Comparison of ENCODE assay signal across 24 cellular contexts in the genomic region with DNA sequence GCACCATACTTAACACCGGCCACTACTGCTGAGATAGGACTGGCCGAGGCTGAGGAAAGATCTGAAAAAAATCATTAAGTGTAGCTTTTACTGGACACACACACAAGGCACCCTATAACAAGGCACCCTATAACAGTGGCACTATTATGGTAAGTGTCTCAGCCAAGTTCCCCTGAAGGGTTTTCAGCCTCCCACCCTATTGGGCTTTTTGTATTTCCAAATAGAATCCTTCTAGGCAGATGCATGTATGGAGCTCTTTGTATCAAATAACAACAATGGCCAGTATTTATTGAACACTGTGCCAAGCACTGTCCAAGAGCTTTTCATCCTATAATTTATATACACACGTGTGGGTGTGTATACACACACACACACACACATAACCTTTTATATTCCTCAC. TPM values are rescaled to one million over a fixed set of nuclear protein-coding genes. Genes with fewer than 3 reads are reported as not detected.
A peak's percentile ranks its signal among the peaks of the same experiment; 100 is the strongest.
DNase-seq lines count a peak whose midpoint lies in the region; ATAC-seq lines count a peak whose summit lies in the region.
"Had no signal": no experiment of that assay in that cellular context is flagged by ENCODE, and none has a peak within 500 bp of the region (broad histone marks: within the 10 kb centered on the region; RNA-seq: fewer than 3 reads in every experiment).

No MANE protein-coding gene starts in this region.

- intact Hi-C loops in activated CD4-positive, alpha-beta T cell treated with anti-CD3 and anti-CD28 coated beads for 36 hours (cut with DNase I, micrococcal nuclease): no loop called here

- CTCF ChIA-PET in activated CD4-positive, alpha-beta T cell treated with anti-CD3 and anti-CD28 coated beads for 36 hours (lab: Charles Lee): interaction anchor here (0.6 to 2.5 kb wide), 5 partner anchors 18 to 299 kb away, joined by 3 to 10 read pairs (median 3); a partner anchor contains a TSS

- POLR2A ChIA-PET in activated CD4-positive, alpha-beta T cell treated with anti-CD3 and anti-CD28 coated beads for 36 hours (lab: Charles Lee): no interaction called here

- no peak overlapping the region for H3K4me3 Mint-ChIP-seq in activated CD4-positive, alpha-beta T cell treated with anti-CD3 and anti-CD28 coated beads for 36 hours
- H3K4me3 Mint-ChIP-seq: CD14-positive monocyte had no signal

- in situ Hi-C loops in SK-MEL-5 (cut with HindIII; ENCODE audit: low pct_unique_long_range_greater_than_20kb, low sequenced_read_pairs) (loop anchor here (5.0 to 25.0 kb wide), 2 partner anchors 35 to 95 kb away; no protein-coding TSS in a partner anchor), KBM-7 (cut with MboI; ENCODE audit: low pct_unique_long_range_greater_than_20kb, low sequenced_read_pairs) (no loop called here)

- DNase-seq in SK-MEL-5 (ENCODE audit: low read depth, low spot score) (peak; percentile 97), globus pallidus (ENCODE audit: low spot score) (peak; percentile 85), putamen (ENCODE audit: low spot score) (peak; percentile 53), KG1 (lab: John Stamatoyannopoulos, UW) (no peak), SKM-1 treated with dmso at 0.1 percent for 144 hours (lab: John Stamatoyannopoulos, UW; ENCODE audit: unreplicated experiment) (no peak), KBM-7 (no peak)
- no peak for DNase-seq in activated CD4-positive, alpha-beta T cell treated with anti-CD3 and anti-CD28 coated beads for 36 hours
- DNase-seq: BE2C; CD8-positive, alpha-beta memory T cell; DMS153; Kasumi-1; MV-4-11; NCI-H1105; NCI-H1436 treated with DMSO at 0.1 percent for 48 hours; NCI-H187 treated with DMSO at 0.1 percent for 48 hours; NCI-H2107; NCI-H524; NCI-H748 treated with DMSO at 0.1 percent for 48 hours; PC-3; RPMI8226; SHP77; SW 1271 had no signal

- H3K4me1 Mint-ChIP-seq in activated CD4-positive, alpha-beta T cell treated with anti-CD3 and anti-CD28 coated beads for 36 hours: no peaks in the 10 kb centered on the region
- H3K4me1 Mint-ChIP-seq: CD14-positive monocyte; CD8-positive, alpha-beta memory T cell had no signal

- H3K36me3 Mint-ChIP-seq in activated CD4-positive, alpha-beta T cell treated with anti-CD3 and anti-CD28 coated beads for 36 hours (ENCODE audit: low read depth): no peaks in the 10 kb centered on the region
- H3K36me3 Mint-ChIP-seq: CD14-positive monocyte; CD8-positive, alpha-beta memory T cell had no signal

- H3K27ac Mint-ChIP-seq in activated CD4-positive, alpha-beta T cell treated with anti-CD3 and anti-CD28 coated beads for 36 hours: no peak overlapping the region
- H3K27ac Mint-ChIP-seq: CD14-positive monocyte; CD8-positive, alpha-beta memory T cell had no signal

- no peak for ATAC-seq in activated CD4-positive, alpha-beta T cell treated with anti-CD3 and anti-CD28 coated beads for 36 hours
- ATAC-seq: PC-3 had no signal

- H3K9me3 Mint-ChIP-seq in activated CD4-positive, alpha-beta T cell treated with anti-CD3 and anti-CD28 coated beads for 36 hours (ENCODE audit: low read depth): no peaks in the 10 kb centered on the region
- H3K9me3 Mint-ChIP-seq: CD14-positive monocyte; CD8-positive, alpha-beta memory T cell had no signal

- no peaks in the 10 kb centered on the region for H3K27me3 Mint-ChIP-seq in activated CD4-positive, alpha-beta T cell treated with anti-CD3 and anti-CD28 coated beads for 36 hours

RNA-seq across cellular contexts. Expression of a gene that starts 6.7 kb away (rescaled TPM):
- total RNA-seq in SK-MEL-5 (2014; rRNA removed; shearing (Covaris generic)): 8.5 and 8.7 TPM in 2 replicates
- 9.4 and 10.8 TPM in 2 replicates for polyA plus RNA-seq in SK-MEL-5 (2015; cell fraction: cytosol; rRNA removed)
- 21.6 and 25.9 TPM in 2 replicates for polyA plus RNA-seq in SK-MEL-5 (2015; cell fraction: nucleus; rRNA removed)
- total RNA-seq in activated CD4-positive, alpha-beta T cell treated with anti-CD3 and anti-CD28 coated beads for 36 hours: 10 to 100 TPM; 38.6 to 41.5 TPM

RNA-seq across cellular contexts. Expression of a gene that starts 23.3 kb away (rescaled TPM):
- 2.4 and 5.5 TPM in 2 replicates for total RNA-seq in SK-MEL-5 (2014; rRNA removed; shearing (Covaris generic))
- polyA plus RNA-seq in SK-MEL-5 (2015; cell fraction: cytosol; rRNA removed): 0.17 and 0.24 TPM in 2 replicates
- polyA plus RNA-seq in SK-MEL-5 (2015; cell fraction: nucleus; rRNA removed): 1.3 and 1.5 TPM in 2 replicates
- total RNA-seq in activated CD4-positive, alpha-beta T cell treated with anti-CD3 and anti-CD28 coated beads for 36 hours: under 1 TPM in 1 of 2 experiments, not detected in 1; 0.02 TPM
- total RNA-seq: CD8-positive, alpha-beta memory T cell; M059J had no signal
- polyA plus RNA-seq: CD14-positive monocyte had no signal

RNA-seq across cellular contexts. Expression of a gene that starts 41.7 kb away (rescaled TPM):
- 327 and 343 TPM in 2 replicates for total RNA-seq in SK-MEL-5 (2014; rRNA removed; shearing (Covaris generic))
- 295 and 305 TPM in 2 replicates for polyA plus RNA-seq in SK-MEL-5 (2015; cell fraction: cytosol; rRNA removed)
- polyA plus RNA-seq in SK-MEL-5 (2015; cell fraction: nucleus; rRNA removed): 375 and 468 TPM in 2 replicates
- total RNA-seq in activated CD4-positive, alpha-beta T cell treated with anti-CD3 and anti-CD28 coated beads for 36 hours: 10 to 100 TPM; 39.2 to 52.6 TPM

Comparison
In these comparisons a context has a peak if more than half of its experiments do, and no peak if none do; other contexts are left out.
1. DNase-seq: peak in SK-MEL-5 (single experiment), globus pallidus (single experiment) and putamen (single experiment); none in activated CD4-positive, alpha-beta T cell treated with anti-CD3 and anti-CD28 coated beads for 36 hours (single experiment), KG1 (single experiment), SKM-1 treated with dmso at 0.1 percent for 144 hours (single experiment) and KBM-7 (single experiment).